11 cellular contexts compared by ENCODE assay signal in genomic region chr3:65402597-65402996, GRCh38.
DNase-seq lines count a peak whose midpoint lies in the region; ATAC-seq and TF ChIP-seq lines count a peak whose summit lies in the region.
"Had no signal": no experiment of that assay in that cellular context is flagged by ENCODE, and none has a peak within 500 bp of the region (broad histone marks: within the 10 kb centered on the region; RNA-seq: fewer than 3 reads in every experiment).

No MANE protein-coding gene starts in this region.

- no peaks in the 10 kb centered on the region for H3K27me3 Mint-ChIP-seq in CD8-positive, alpha-beta memory T cell
- H3K27me3 Mint-ChIP-seq: activated naive CD8-positive, alpha-beta T cell had no signal

- ATAC-seq in sciatic nerve (peak; percentile 52), HG03095 (IDR thresholded peaks at IDR 0.05; ENCODE audit: unreplicated experiment) (no peak)

- no peak overlapping the region for H3K27ac Mint-ChIP-seq in CD8-positive, alpha-beta memory T cell
- H3K27ac Mint-ChIP-seq: activated naive CD8-positive, alpha-beta T cell had no signal

- POLR2A ChIA-PET in RWPE1 (lab: Yijun Ruan, JAX; ENCODE audit: low non-redundant PET) = no interaction called here
- POLR2A ChIA-PET in CD8-positive, alpha-beta memory T cell (lab: Charles Lee) = no interaction called here

- H3K4me1 Mint-ChIP-seq in CD8-positive, alpha-beta memory T cell = no peaks in the 10 kb centered on the region

- no peak overlapping the region for H3K9ac ChIP-seq in fibroblast of lung (ENCODE audit: insufficient read depth, low read length)

- DNase-seq in GOT3 (lab: John Stamatoyannopoulos, UW) (peak; percentile 61), RWPE1 (ENCODE audit: low spot score) (peak; percentile 45), fibroblast of lung (ENCODE audit: low read depth in 2 of 2) (peak; percentile 82 to 89), sciatic nerve (ENCODE audit: low spot score) (peak; percentile 60), NCI-H2107 treated with DMSO at 0.1 percent for 48 hours (lab: John Stamatoyannopoulos, UW; ENCODE audit: unreplicated experiment) (no peak), HT-29 (ENCODE audit: low spot score) (no peak)
- DNase-seq in CD8-positive, alpha-beta memory T cell = no peak
- DNase-seq: NCI-H1092 treated with DMSO at 0.1 percent for 48 hours; stimulated activated CD4-positive, alpha-beta T cell treated with anti-CD3 and anti-CD28 coated beads, Interleukin-1b, Interleukin-23, amount 100 ng/mL, for 48 hours had no signal

- no peak for TF ChIP-seq CTCF in RWPE1 (conservative IDR thresholded peaks at IDR 0.05; ENCODE audit: low read depth)
- no peak for TF ChIP-seq CTCF in fibroblast of lung (conservative IDR thresholded peaks at IDR 0.05 in 1 of 2, IDR thresholded peaks at IDR 0.05 in 1 of 2; ENCODE audit: low read depth in 1 of 2, low read length in 2 of 2)

- H2AFZ ChIP-seq in fibroblast of lung (ENCODE audit: low read length) = no peak overlapping the region

- CTCF ChIA-PET in RWPE1 (lab: Yijun Ruan, JAX) = no interaction called here
- CTCF ChIA-PET in CD8-positive, alpha-beta memory T cell (lab: Charles Lee) = no interaction called here

- H3K36me3 ChIP-seq in fibroblast of lung (ENCODE audit: control insufficient read depth, insufficient read depth, low read length) = no peaks in the 10 kb centered on the region
- H3K36me3 ChIP-seq in CD8-positive, alpha-beta memory T cell (ENCODE audit: insufficient read depth, low read length) = no peaks in the 10 kb centered on the region

- H3K9me3 ChIP-seq in fibroblast of lung (ENCODE audit: control insufficient read depth, insufficient read depth, low read depth, low read length) = no peaks in the 10 kb centered on the region
- no peaks in the 10 kb centered on the region for H3K9me3 ChIP-seq in CD8-positive, alpha-beta memory T cell (ENCODE audit: low read length)

- H3K4me3 ChIP-seq in fibroblast of lung (replicated peaks in 1 of 4; ENCODE audit: control extremely low read depth in 1 of 4, insufficient read depth in 1 of 4, low read depth in 3 of 4, low read length in 4 of 4) = no peak overlapping the region
- H3K4me3 ChIP-seq in CD8-positive, alpha-beta memory T cell (ENCODE audit: low read length) = no peak overlapping the region

- no peak overlapping the region for H3K4me2 ChIP-seq in fibroblast of lung (ENCODE audit: extremely low read depth, insufficient read depth, low read length)

- peaks cover 9% of the 10 kb centered on the region for H3K4me1 ChIP-seq in fibroblast of lung (ENCODE audit: control insufficient read depth, extremely low read depth, insufficient read depth, low read length)
- H3K4me1 ChIP-seq in CD8-positive, alpha-beta memory T cell (ENCODE audit: insufficient read depth, low read length) = no peaks in the 10 kb centered on the region

- H3K79me2 ChIP-seq in fibroblast of lung (ENCODE audit: control insufficient read depth, insufficient read depth, low read length) = no peaks in the 10 kb centered on the region

- no peaks in the 10 kb centered on the region for H3K36me3 Mint-ChIP-seq in CD8-positive, alpha-beta memory T cell
- H3K36me3 Mint-ChIP-seq: activated naive CD8-positive, alpha-beta T cell had no signal

- no peak overlapping the region for H3K4me3 Mint-ChIP-seq in CD8-positive, alpha-beta memory T cell
- H3K4me3 Mint-ChIP-seq: activated naive CD8-positive, alpha-beta T cell had no signal

- intact Hi-C loops in sciatic nerve (cut with DNase I) = no loop called here

- no peaks in the 10 kb centered on the region for H3K27me3 ChIP-seq in fibroblast of lung (ENCODE audit: control insufficient read depth, insufficient read depth, low read length)
- no peaks in the 10 kb centered on the region for H3K27me3 ChIP-seq in CD8-positive, alpha-beta memory T cell (ENCODE audit: insufficient read depth, low read length, poor library complexity, severe bottlenecking)

- peaks cover 0 to 2% (median 0%) of the 10 kb centered on the region in 5 donors for H3K9me3 Mint-ChIP-seq in CD8-positive, alpha-beta memory T cell

- no peaks in the 10 kb centered on the region for H4K20me1 ChIP-seq in fibroblast of lung (ENCODE audit: control insufficient read depth, extremely low read depth, insufficient read depth, low read length)

- no peak overlapping the region for H3K27ac ChIP-seq in RWPE1
- no peak overlapping the region for H3K27ac ChIP-seq in fibroblast of lung (ENCODE audit: insufficient read depth, low read length)
- no peak overlapping the region for H3K27ac ChIP-seq in CD8-positive, alpha-beta memory T cell (ENCODE audit: low read depth, low read length)

Comparison
In these comparisons a context has a peak if more than half of its experiments do, and no peak if none do; other contexts are left out.
1. DNase-seq: peak in GOT3 (single experiment), RWPE1 (single experiment), fibroblast of lung (2 of 2) and sciatic nerve (single experiment); none in CD8-positive, alpha-beta memory T cell (0 of 5), NCI-H2107 treated with DMSO at 0.1 percent for 48 hours (single experiment) and HT-29 (single experiment).